ENCODE assay signal across 8 cellular contexts in the genomic region with DNA sequence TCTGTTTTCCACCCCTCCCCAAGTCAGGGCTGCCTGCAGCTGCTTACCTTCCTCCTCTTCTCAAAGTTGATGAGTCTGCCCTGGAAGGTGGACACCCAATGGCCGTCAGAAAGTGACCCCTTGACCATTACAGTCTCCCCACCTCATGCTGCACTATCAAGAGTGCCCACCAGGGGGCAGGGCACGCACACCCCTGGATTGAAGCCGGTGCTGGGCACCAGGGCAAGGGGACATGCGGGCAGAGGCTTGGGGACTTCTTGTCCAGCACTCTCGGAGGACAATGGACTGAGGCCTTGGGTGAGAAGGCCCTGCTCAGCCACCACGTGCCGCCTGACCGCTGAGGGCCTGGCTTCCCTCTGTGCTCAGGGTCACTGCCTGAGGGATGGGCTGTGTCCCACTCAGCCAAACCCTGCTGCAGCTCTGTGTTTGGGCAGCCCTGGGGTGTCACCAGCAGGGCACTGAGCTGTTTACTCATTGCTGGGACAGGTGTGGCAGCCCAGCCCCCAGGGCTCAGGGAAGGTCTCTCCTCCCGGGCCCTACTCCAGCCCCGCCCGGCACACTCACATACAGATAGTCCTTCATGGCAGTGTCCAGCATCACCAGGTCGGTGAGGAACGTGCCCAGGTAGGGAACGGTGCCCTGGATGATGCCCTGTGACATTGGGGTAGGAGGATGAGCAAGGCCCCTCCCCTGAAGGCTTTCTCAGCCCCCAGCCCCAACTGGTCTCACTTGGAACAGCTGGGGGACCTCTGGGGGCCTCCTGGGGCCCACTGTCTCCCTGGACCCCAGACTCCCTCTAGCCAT. TPM values are rescaled to one million over a fixed set of nuclear protein-coding genes. Genes with fewer than 3 reads are reported as not detected.
A peak's percentile ranks its signal among the peaks of the same experiment; 100 is the strongest.
DNase-seq lines count a peak whose midpoint lies in the region; ATAC-seq and TF ChIP-seq lines count a peak whose summit lies in the region.

No MANE protein-coding gene starts in this region.

- ATAC-seq in right lobe of liver (peak; percentile 77 to 92 (median 84)), HG03045 (IDR thresholded peaks at IDR 0.05; ENCODE audit: unreplicated experiment) (no peak)

- no peak for TF ChIP-seq POLR2A in right lobe of liver (IDR thresholded peaks at IDR 0.05)

- H3K9me3 ChIP-seq in right lobe of liver, result no peaks in the 10 kb centered on the region

- TF ChIP-seq CTCF in coronary artery (IDR thresholded peaks at IDR 0.05), result peak; percentile 97
- peak; percentile 96 to 98 (median 98) for TF ChIP-seq CTCF in right lobe of liver (IDR thresholded peaks at IDR 0.05)

- peak overlapping the region in 1 of 2 donors; percentile 31 for H3K27ac ChIP-seq in coronary artery
- no peak overlapping the region for H3K27ac ChIP-seq in right lobe of liver
- H3K27ac ChIP-seq in substantia nigra (ENCODE audit: low read depth, low read length, poor library complexity, severe bottlenecking), result peak overlapping the region; percentile 85

- peaks cover 6 to 32% (median 22%) of the 10 kb centered on the region in 4 donors for H3K36me3 ChIP-seq in right lobe of liver

- DNase-seq in COLO668 (lab: John Stamatoyannopoulos, UW; ENCODE audit: unreplicated experiment), result peak; percentile 66
- peak; percentile 88 for DNase-seq in HuH-7.5 (ENCODE audit: low spot score)
- peak; percentile 54 for DNase-seq in activated CD4-positive, alpha-beta T cell treated with anti-CD3 and anti-CD28 coated beads for 48 hours
- DNase-seq in coronary artery (ENCODE audit: low spot score), result peak; percentile 80
- peak; percentile 69 to 80 (median 70) for DNase-seq in right lobe of liver
- DNase-seq in substantia nigra (lab: John Stamatoyannopoulos, UW), result peak in 46 of 49 donors; percentile 36 to 86 (median 66)
- DNase-seq in NCI-H128 (lab: John Stamatoyannopoulos, UW; ENCODE audit: unreplicated experiment), result no peak

- intact Hi-C loops in right lobe of liver (cut with DNase I), result loop anchor here (5.0 kb wide), 1 partner anchor 39 kb away; no protein-coding TSS in a partner anchor

- H3K4me3 ChIP-seq in coronary artery (no peak overlapping the region), right lobe of liver (no peak overlapping the region)

- H3K4me1 ChIP-seq in right lobe of liver, result no peaks in the 10 kb centered on the region

- no CpG with 5 or more reads among the region's 14 CpGs for WGBS in right lobe of liver (ENCODE audit: insufficient coverage, low coverage, low lambda C conversion rate, missing lambda C conversion rate)

- H3K27me3 ChIP-seq in right lobe of liver, result no peaks in the 10 kb centered on the region

RNA-seq across cellular contexts. Expression of a gene that starts 17.7 kb away (rescaled TPM):
- total RNA-seq in right lobe of liver, result 10 to 100 TPM in 1 of 6 experiments, 1 to 10 TPM in 5; 4.3 to 19.8 (median 5.7) TPM

RNA-seq across cellular contexts. Expression of a gene that starts 41.6 kb away (rescaled TPM):
- total RNA-seq in right lobe of liver, result under 1 TPM in 4 of 6 experiments, not detected in 2; 0.19 to 0.35 (median 0.26) TPM
